In genomic region chr6:138795809-138796469, GRCh38 we compare ENCODE assay signal across 8 cellular contexts. TPM values are rescaled to one million over a fixed set of nuclear protein-coding genes. Genes with fewer than 3 reads are reported as not detected.
A peak's percentile ranks its signal among the peaks of the same experiment; 100 is the strongest.
DNase-seq lines count a peak whose midpoint lies in the region; ATAC-seq and TF ChIP-seq lines count a peak whose summit lies in the region.

Gene ECT2L (plus strand): TSS chr6:138796087. CDS start chr6:138813275, 17,188 bp downstream.

- no peak for TF ChIP-seq POLR2A in prostate gland (IDR thresholded peaks at IDR 0.05)

- H3K4me1 ChIP-seq in prostate gland (replicated peaks), result no peaks in the 10 kb centered on the region

- H3K27me3 Mint-ChIP-seq in activated naive CD8-positive, alpha-beta T cell treated with anti-CD3 and anti-CD28 coated beads, Interleukin-2, amount 10 ng/mL, durations not matched to agents 7 days and 5 days, result peaks cover 29% of the 10 kb centered on the region

- H3K4me1 Mint-ChIP-seq in activated naive CD8-positive, alpha-beta T cell treated with anti-CD3 and anti-CD28 coated beads, Interleukin-2, amount 10 ng/mL, durations not matched to agents 7 days and 5 days, result no peaks in the 10 kb centered on the region

- no peak for TF ChIP-seq CTCF in prostate gland (IDR thresholded peaks at IDR 0.05)

- DNase-seq in EH (ENCODE audit: low read depth) (peak; percentile 30), left ventricle myocardium superior (peak; percentile 91), prostate gland (ENCODE audit: low spot score) (peak; percentile 15), HUDEP-2 (lab: John Stamatoyannopoulos, UW; ENCODE audit: unreplicated experiment in 76 of 76) (no peak), NCI-H2029 (lab: John Stamatoyannopoulos, UW) (no peak)
- peak; percentile 35 for DNase-seq in activated naive CD8-positive, alpha-beta T cell treated with anti-CD3 and anti-CD28 coated beads, Interleukin-2, amount 10 ng/mL, durations not matched to agents 7 days and 5 days
- no peak for DNase-seq in stimulated activated naive CD4-positive, alpha-beta T cell treated with Interleukin-2 at 50 U/mL for 16 hours (lab: John Stamatoyannopoulos, UW)

- H3K9me3 ChIP-seq in prostate gland, result no peaks in the 10 kb centered on the region

- H3K4me3 ChIP-seq in prostate gland, result peak within 1 kb of the TSS; percentile 14 to 22

- no peak within 1 kb of the TSS for H3K4me3 Mint-ChIP-seq in activated naive CD8-positive, alpha-beta T cell treated with anti-CD3 and anti-CD28 coated beads, Interleukin-2, amount 10 ng/mL, durations not matched to agents 7 days and 5 days

- peak within 1 kb of the TSS in 1 of 2 donors; percentile 46 for H3K27ac ChIP-seq in prostate gland

- 9% methylated on average over 43 of the region's 48 CpGs for WGBS in prostate gland

- intact Hi-C loops in left ventricle myocardium superior (cut with micrococcal nuclease), result no loop called here
- intact Hi-C loops in prostate gland (cut with DNase I), result no loop called here

- H3K27me3 ChIP-seq in prostate gland (replicated peaks; ENCODE audit: insufficient read depth), result no peaks in the 10 kb centered on the region

- POLR2A ChIA-PET in activated naive CD8-positive, alpha-beta T cell treated with anti-CD3 and anti-CD28 coated beads, Interleukin-2, amount 10 ng/mL, durations not matched to agents 7 days and 5 days (lab: Charles Lee), result no interaction called here

- no peaks in the 10 kb centered on the region for H3K36me3 ChIP-seq in prostate gland

- peaks cover 5% of the 10 kb centered on the region for H3K36me3 Mint-ChIP-seq in activated naive CD8-positive, alpha-beta T cell treated with anti-CD3 and anti-CD28 coated beads, Interleukin-2, amount 10 ng/mL, durations not matched to agents 7 days and 5 days

- no peaks in the 10 kb centered on the region for H3K9me3 Mint-ChIP-seq in activated naive CD8-positive, alpha-beta T cell treated with anti-CD3 and anti-CD28 coated beads, Interleukin-2, amount 10 ng/mL, durations not matched to agents 7 days and 5 days

- ATAC-seq in activated naive CD8-positive, alpha-beta T cell treated with anti-CD3 and anti-CD28 coated beads, Interleukin-2, amount 10 ng/mL, durations not matched to agents 7 days and 5 days (ENCODE audit: low read depth), result peak; percentile 58
- peak; percentile 96 for ATAC-seq in left ventricle myocardium superior
- ATAC-seq in HG03457 (IDR thresholded peaks at IDR 0.05; ENCODE audit: unreplicated experiment), result no peak

- H3K27ac Mint-ChIP-seq in activated naive CD8-positive, alpha-beta T cell treated with anti-CD3 and anti-CD28 coated beads, Interleukin-2, amount 10 ng/mL, durations not matched to agents 7 days and 5 days, result no peak within 1 kb of the TSS

RNA-seq across cellular contexts. Expression of gene ECT2L, which starts in this region (rescaled TPM):
- not detected for total RNA-seq in activated naive CD8-positive, alpha-beta T cell treated with anti-CD3 and anti-CD28 coated beads, Interleukin-2, amount 10 ng/mL, durations not matched to agents 7 days and 5 days
- total RNA-seq in left ventricle myocardium superior (0.37 TPM), prostate gland (under 1 TPM in 1 of 2 donors, not detected in 1; 0.41 TPM)

Comparison
In these comparisons a context has a peak if more than half of its experiments do, and no peak if none do; other contexts are left out.
1. Peak in DNase-seq and ATAC-seq in activated naive CD8-positive, alpha-beta T cell treated with anti-CD3 and anti-CD28 coated beads, Interleukin-2, amount 10 ng/mL, durations not matched to agents 7 days and 5 days; RNA of the gene not detected or under 1 TPM.
2. Peak in DNase-seq and ATAC-seq in left ventricle myocardium superior; RNA of the gene not detected or under 1 TPM.
3. Peak in DNase-seq and H3K4me3 ChIP-seq in prostate gland; RNA of the gene not detected or under 1 TPM.